1 cellular context compared by ENCODE assay signal in the genomic region with DNA sequence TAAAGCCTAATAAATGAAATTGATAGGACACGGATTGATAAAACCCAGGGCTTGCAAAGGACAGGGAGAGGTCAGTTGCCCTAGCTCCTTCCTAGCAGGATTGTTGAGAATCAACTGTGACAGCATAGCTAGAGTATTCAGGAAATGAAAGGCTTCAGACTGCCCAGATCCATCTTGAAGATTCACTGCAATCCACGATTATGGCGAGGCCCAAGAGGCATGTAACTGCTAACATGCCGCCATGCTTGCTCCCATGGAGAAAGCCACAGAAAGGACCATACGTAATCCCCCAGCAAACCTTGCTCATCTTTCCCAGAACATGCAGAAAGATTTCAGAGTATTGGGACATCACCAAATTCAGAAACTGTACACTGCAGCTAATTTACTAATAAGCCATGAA.
TF ChIP-seq lines count a peak whose summit lies in the region.

No MANE protein-coding gene starts in this region.

TF ChIP-seq in IMR-90, 13 proteins besides CTCF, POLR2A, EP300 and RAD21:
- no peak for TF ChIP-seq BHLHE40 (IDR thresholded peaks at IDR 0.05; ENCODE audit: low read depth, low read length)
- TF ChIP-seq CEBPB (IDR thresholded peaks at IDR 0.05; ENCODE audit: low read depth, low read length), result no peak
- no peak for TF ChIP-seq CHD1 (IDR thresholded peaks at IDR 0.05; ENCODE audit: low read depth, low read length)
- TF ChIP-seq FOS (IDR thresholded peaks at IDR 0.05; ENCODE audit: low read depth, low read length), result no peak
